In genomic region chr1:186008920-186009737, GRCh38 we compare ENCODE assay signal across 20 cellular contexts.
A peak's percentile ranks its signal among the peaks of the same experiment; 100 is the strongest.
DNase-seq lines count a peak whose midpoint lies in the region; ATAC-seq, FAIRE-seq and TF ChIP-seq lines count a peak whose summit lies in the region.
"Had no signal": no experiment of that assay in that cellular context is flagged by ENCODE, and none has a peak within 500 bp of the region (broad histone marks: within the 10 kb centered on the region; RNA-seq: fewer than 3 reads in every experiment).

No MANE protein-coding gene starts in this region.

- peaks cover 5% of the 10 kb centered on the region for H3K4me1 Mint-ChIP-seq in CD14-positive monocyte
- H3K4me1 Mint-ChIP-seq: activated naive CD8-positive, alpha-beta T cell treated with anti-CD3 and anti-CD28 coated beads, Interleukin-2, amount 50 U/mL, for 24 hours had no signal

- H3K79me2 ChIP-seq in endothelial cell of umbilical vein (ENCODE audit: control insufficient read depth, insufficient read depth, low read length) (no peaks in the 10 kb centered on the region), osteoblast (ENCODE audit: insufficient read depth, low read length) (no peaks in the 10 kb centered on the region)

- no TSS peak for BruUV-seq in endothelial cell of umbilical vein (replicated peaks; lab: Mats Ljungman, UMichigan)

- H3K36me3 ChIP-seq in MG63 (no peaks in the 10 kb centered on the region), endothelial cell of umbilical vein (ENCODE audit: control insufficient read depth in 2 of 2, extremely low read depth in 1 of 2, insufficient read depth in 2 of 2, low read length in 2 of 2) (no peaks in the 10 kb centered on the region), osteoblast (ENCODE audit: insufficient read depth, low read length) (no peaks in the 10 kb centered on the region)
- H3K36me3 ChIP-seq: left lung, SJSA1 had no signal

- TF ChIP-seq POLR2A in endothelial cell of umbilical vein (IDR thresholded peaks at IDR 0.05; ENCODE audit: low read depth, low read length) (no peak), lower leg skin (IDR thresholded peaks at IDR 0.05) (no peak)

- no peaks in the 10 kb centered on the region for H3K27me3 Mint-ChIP-seq in CD14-positive monocyte (ENCODE audit: low read depth in 3 of 3)

- TF ChIP-seq CTCF in endothelial cell of umbilical vein (IDR thresholded peaks at IDR 0.05; ENCODE audit: extremely low read depth in 1 of 2, insufficient read depth in 1 of 2, low read depth in 1 of 2, low read length in 2 of 2) (no peak), osteoblast (IDR thresholded peaks at IDR 0.05; ENCODE audit: extremely low read depth, low read depth, low read length) (no peak), lower leg skin (IDR thresholded peaks at IDR 0.05) (no peak), CD14-positive monocyte (IDR thresholded peaks at IDR 0.05) (no peak)

- intact Hi-C loops in endothelial cell of umbilical vein (cut with micrococcal nuclease), result loop anchor here (2.0 to 10.0 kb wide), 2 partner anchors 94 to 194 kb away; no protein-coding TSS in a partner anchor
- intact Hi-C loops in lower leg skin (cut with DNase I; ENCODE audit: low total_unique reads), result no loop called here
- intact Hi-C loops in CD14-positive monocyte (cut with micrococcal nuclease), result no loop called here

- H3K27me3 ChIP-seq in MG63 (no peaks in the 10 kb centered on the region), endothelial cell of umbilical vein (ENCODE audit: control insufficient read depth in 2 of 2, insufficient read depth in 2 of 2, low read length in 2 of 2) (no peaks in the 10 kb centered on the region), osteoblast (ENCODE audit: insufficient read depth, low read length) (no peaks in the 10 kb centered on the region)
- H3K27me3 ChIP-seq: left lung, SJSA1 had no signal

- peak overlapping the region in 2 of 7 donors; percentile 6 to 24 for H3K27ac Mint-ChIP-seq in CD14-positive monocyte
- H3K27ac Mint-ChIP-seq: activated naive CD8-positive, alpha-beta T cell treated with anti-CD3 and anti-CD28 coated beads, Interleukin-2, amount 50 U/mL, for 24 hours; stimulated activated naive CD8-positive, alpha-beta T cell treated with anti-CD3 and anti-CD28 coated beads, Interleukin-15, Interleukin-2, amounts not matched to agents 100 ng/mL and 50 ng/mL, for 24 hours had no signal

- no peaks in the 10 kb centered on the region for H3K9me1 ChIP-seq in endothelial cell of umbilical vein (replicated peaks; ENCODE audit: control insufficient read depth, extremely low read depth, insufficient read depth, low read length)

- H3K36me3 Mint-ChIP-seq in CD14-positive monocyte, result no peaks in the 10 kb centered on the region
- H3K36me3 Mint-ChIP-seq: naive thymus-derived CD8-positive, alpha-beta T cell had no signal

- peak overlapping the region; percentile 6 for H3K9ac ChIP-seq in endothelial cell of umbilical vein (replicated peaks; ENCODE audit: extremely low read depth, insufficient read depth, low read length)

- H2AFZ ChIP-seq in endothelial cell of umbilical vein (ENCODE audit: low read depth, low read length), result no peak overlapping the region
- no peak overlapping the region for H2AFZ ChIP-seq in osteoblast (ENCODE audit: low read length)

- H3K27ac ChIP-seq in endothelial cell of umbilical vein (ENCODE audit: insufficient read depth, low read depth, low read length), result peak overlapping the region; percentile 76
- peak overlapping the region; percentile 54 for H3K27ac ChIP-seq in osteoblast (ENCODE audit: low read depth, low read length)
- H3K27ac ChIP-seq: left lung, SJSA1 had no signal

- H3K4me3 Mint-ChIP-seq in CD14-positive monocyte, result no peak overlapping the region
- H3K4me3 Mint-ChIP-seq: activated naive CD8-positive, alpha-beta T cell treated with anti-CD3 and anti-CD28 coated beads, Interleukin-2, amount 50 U/mL, for 24 hours; naive thymus-derived CD8-positive, alpha-beta T cell; stimulated activated naive CD8-positive, alpha-beta T cell treated with anti-CD3 and anti-CD28 coated beads, Interleukin-15, Interleukin-2, amounts not matched to agents 100 ng/mL and 50 ng/mL, for 24 hours had no signal

- DNase-seq in activated CD4-positive, CD25-positive, alpha-beta regulatory T cell (lab: John Stamatoyannopoulos, UW), result no peak
- DNase-seq in MG63 (peak; percentile 11), endothelial cell of umbilical vein (ENCODE audit: low read depth, low spot score) (peak; percentile 96), osteoblast (ENCODE audit: insufficient read length, low spot score, missing footprints) (peak; percentile 15), lower leg skin (ENCODE audit: low spot score in 2 of 2) (no peak), NCI-H2227 treated with DMSO at 0.1 percent for 48 hours (lab: John Stamatoyannopoulos, UW) (no peak), CD14-positive monocyte (ENCODE audit: low spot score) (no peak)
- DNase-seq: activated CD4-positive, alpha-beta T cell treated with anti-CD3 and anti-CD28 coated beads, Interleukin-2, amount 50 U/mL, for 4 hours; activated naive CD8-positive, alpha-beta T cell treated with anti-CD3 and anti-CD28 coated beads, Interleukin-2, amount 50 U/mL, for 24 hours; left lung; MV-4-11; naive thymus-derived CD8-positive, alpha-beta T cell; NCI-H1930; NCI-H526; T1000 had no signal

- H3K4me2 ChIP-seq in endothelial cell of umbilical vein (ENCODE audit: insufficient read depth, low read length) (peak overlapping the region; percentile 88), osteoblast (ENCODE audit: insufficient read depth, low read length) (peak overlapping the region; percentile 51)

- POLR2A ChIA-PET in endothelial cell of umbilical vein (lab: Charles Lee), result no interaction called here

- 39 to 42% methylated on average over 1 of the region's 1 CpG for WGBS in lower leg skin, 2 donors

- peaks cover 15% of the 10 kb centered on the region for H3K4me1 ChIP-seq in endothelial cell of umbilical vein (ENCODE audit: control insufficient read depth, extremely low read depth, insufficient read depth, low read length)
- peaks cover 15% of the 10 kb centered on the region for H3K4me1 ChIP-seq in osteoblast (ENCODE audit: insufficient read depth, low read length)
- H3K4me1 ChIP-seq: left lung had no signal

- H3K4me3 ChIP-seq in MG63, result no peak overlapping the region
- H3K4me3 ChIP-seq in endothelial cell of umbilical vein (replicated peaks in 1 of 3; ENCODE audit: insufficient read depth in 1 of 3, low read depth in 1 of 3, low read length in 3 of 3), result peak overlapping the region in 1 of 3 experiments; percentile 28
- H3K4me3 ChIP-seq in osteoblast (ENCODE audit: insufficient read depth, low read length), result no peak overlapping the region
- no peak overlapping the region for H3K4me3 ChIP-seq in lower leg skin (ENCODE audit: low read depth, poor library complexity, severe bottlenecking)
- H3K4me3 ChIP-seq: coronary artery, left lung, SJSA1 had no signal

- H3K9me3 ChIP-seq in MG63, result no peaks in the 10 kb centered on the region
- H3K9me3 ChIP-seq in endothelial cell of umbilical vein (replicated peaks; ENCODE audit: control insufficient read depth, insufficient read depth, low read length), result no peaks in the 10 kb centered on the region
- H3K9me3 ChIP-seq in osteoblast (ENCODE audit: low read depth, low read length), result no peaks in the 10 kb centered on the region
- H3K9me3 ChIP-seq: left lung, SJSA1 had no signal

- ATAC-seq in activated CD4-positive, CD25-positive, alpha-beta regulatory T cell treated with anti-CD3 and anti-CD28 coated beads, Interleukin-2, amount 50 U/mL, for 24 hours, result peak; percentile 46 to 51
- ATAC-seq: activated naive CD8-positive, alpha-beta T cell treated with anti-CD3 and anti-CD28 coated beads, Interleukin-2, amount 50 U/mL, for 24 hours; left lung had no signal

- peak; percentile 50 for FAIRE-seq in endothelial cell of umbilical vein (lab: Jason Lieb, UNC)
- FAIRE-seq: A204.1 had no signal

- H4K20me1 ChIP-seq in endothelial cell of umbilical vein (replicated peaks; ENCODE audit: control insufficient read depth, extremely low read depth, insufficient read depth, low read length) (no peaks in the 10 kb centered on the region), osteoblast (ENCODE audit: insufficient read depth, low read length) (no peaks in the 10 kb centered on the region)

- H3K9me3 Mint-ChIP-seq in CD14-positive monocyte, result peaks cover 0 to 2% (median 0%) of the 10 kb centered on the region in 7 donors
- H3K9me3 Mint-ChIP-seq: stimulated activated naive CD8-positive, alpha-beta T cell treated with anti-CD3 and anti-CD28 coated beads, Interleukin-15, Interleukin-2, amounts not matched to agents 100 ng/mL and 50 ng/mL, for 24 hours had no signal

- CTCF ChIA-PET in endothelial cell of umbilical vein (lab: Charles Lee), result interaction anchor here (0.6 to 1.7 kb wide), 5 partner anchors 11 to 996 kb away, joined by 3 to 9 read pairs (median 4); no protein-coding TSS in a partner anchor

- dilution Hi-C loops in endothelial cell of umbilical vein (cut with MboI; ENCODE audit: extremely low pct_ligation_motif_present, low sequenced_read_pairs), result no loop called here

TF ChIP-seq in endothelial cell of umbilical vein, 7 proteins besides CTCF, POLR2A, EP300 and RAD21:
- TF ChIP-seq FOS (IDR thresholded peaks at IDR 0.05; ENCODE audit: borderline replicate concordance, insufficient read depth, low read length) (no peak), GATA2 (IDR thresholded peaks at IDR 0.05; ENCODE audit: insufficient read depth, insufficient read length, low read depth, low read length) (peak; percentile 70)

Comparison
In these comparisons a context has a peak if more than half of its experiments do, and no peak if none do; other contexts are left out.
1. DNase-seq: peak in MG63 (single experiment), endothelial cell of umbilical vein (single experiment) and osteoblast (single experiment); none in activated CD4-positive, CD25-positive, alpha-beta regulatory T cell (0 of 4), lower leg skin (0 of 2), NCI-H2227 treated with DMSO at 0.1 percent for 48 hours (single experiment) and CD14-positive monocyte (single experiment).